ENCODE assay signal across 8 cellular contexts in the genomic region with DNA sequence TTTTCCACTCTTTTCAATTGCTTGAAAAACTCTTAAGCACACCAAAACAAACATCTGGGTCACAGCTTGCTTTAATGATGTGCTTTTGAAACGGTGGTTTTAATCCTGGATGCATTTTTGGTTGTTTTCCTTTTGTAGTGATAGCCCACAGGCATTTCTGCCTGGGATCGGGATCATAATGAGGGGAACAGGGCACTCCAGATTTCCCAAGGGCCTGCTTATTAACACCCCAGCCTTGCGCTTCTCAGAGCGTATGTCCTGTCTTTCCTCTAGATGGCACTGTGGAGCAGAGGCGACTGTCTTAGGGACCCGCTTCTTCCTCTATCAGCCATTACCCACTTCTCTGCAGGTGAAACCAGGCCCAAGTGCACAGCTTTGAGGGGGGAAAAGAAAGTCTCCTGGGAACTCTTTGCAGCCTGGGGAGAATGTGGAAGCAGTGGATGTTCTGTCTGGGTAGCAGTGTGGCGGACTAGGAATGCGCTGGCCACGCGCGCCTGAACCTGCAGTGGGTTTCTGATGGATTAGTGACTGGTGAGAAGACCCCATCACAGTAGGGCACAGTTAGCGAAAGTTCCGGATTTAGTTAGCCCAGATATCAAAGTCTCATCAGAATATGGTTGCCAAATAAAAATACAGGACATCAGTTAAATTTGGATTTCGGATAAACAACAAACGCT.
DNase-seq lines count a peak whose midpoint lies in the region; ATAC-seq and TF ChIP-seq lines count a peak whose summit lies in the region.

No MANE protein-coding gene starts in this region.

- TF ChIP-seq CTCF in endodermal cell (conservative IDR thresholded peaks at IDR 0.05): peak; percentile 92

- POLR2A ChIA-PET in activated CD4-positive, alpha-beta memory T cell treated with anti-CD3 and anti-CD28 coated beads, Interleukin-2, amount 10 ng/mL, durations not matched to agents 7 days and 5 days (lab: Charles Lee): interaction anchor here (1.2 to 1.8 kb wide), 2 partner anchors 17 to 30 kb away, joined by 5 to 6 read pairs; no protein-coding TSS in a partner anchor

- no peaks in the 10 kb centered on the region for H3K36me3 ChIP-seq in endodermal cell (ENCODE audit: control insufficient read depth, insufficient read depth, low read length)

- no peaks in the 10 kb centered on the region for H3K9me3 Mint-ChIP-seq in activated CD4-positive, alpha-beta memory T cell treated with anti-CD3 and anti-CD28 coated beads, Interleukin-2, amount 10 ng/mL, durations not matched to agents 7 days and 5 days
- no peaks in the 10 kb centered on the region for H3K9me3 Mint-ChIP-seq in endodermal cell

- DNase-seq in COLO829 (ENCODE audit: low spot score) (peak; percentile 79), NCI-H69 (lab: John Stamatoyannopoulos, UW) (peak; percentile 87), endodermal cell (peak; percentile 91), myocyte (ENCODE audit: low read depth) (peak; percentile 82)
- peak; percentile 72 for DNase-seq in activated CD4-positive, alpha-beta memory T cell treated with anti-CD3 and anti-CD28 coated beads, Interleukin-2, amount 10 ng/mL, durations not matched to agents 7 days and 5 days
- peak; percentile 8 to 64 (median 26) for DNase-seq in stimulated activated naive CD4-positive, alpha-beta T cell (lab: John Stamatoyannopoulos, UW)

- ATAC-seq in GM19372 (IDR thresholded peaks at IDR 0.05; ENCODE audit: low read depth, unreplicated experiment) (peak; percentile 84), HG03378 (IDR thresholded peaks at IDR 0.05; ENCODE audit: unreplicated experiment) (peak; percentile 82)

- H3K4me1 ChIP-seq in endodermal cell (ENCODE audit: control insufficient read depth, insufficient read depth, low read length): no peaks in the 10 kb centered on the region

- peaks cover 26% of the 10 kb centered on the region for H3K27me3 ChIP-seq in endodermal cell (ENCODE audit: control insufficient read depth, insufficient read depth, low read length, poor library complexity, severe bottlenecking)

- CTCF ChIA-PET in activated CD4-positive, alpha-beta memory T cell treated with anti-CD3 and anti-CD28 coated beads, Interleukin-2, amount 10 ng/mL, durations not matched to agents 7 days and 5 days (lab: Charles Lee): interaction anchor here (0.6 to 8.6 kb wide), 24 partner anchors 9 to 1041 kb away, joined by 3 to 161 read pairs (median 7); no protein-coding TSS in a partner anchor

- H3K4me3 Mint-ChIP-seq in activated CD4-positive, alpha-beta memory T cell treated with anti-CD3 and anti-CD28 coated beads, Interleukin-2, amount 10 ng/mL, durations not matched to agents 7 days and 5 days: no peak overlapping the region
- no peak overlapping the region for H3K4me3 Mint-ChIP-seq in endodermal cell

- H3K27me3 Mint-ChIP-seq in activated CD4-positive, alpha-beta memory T cell treated with anti-CD3 and anti-CD28 coated beads, Interleukin-2, amount 10 ng/mL, durations not matched to agents 7 days and 5 days: no peaks in the 10 kb centered on the region
- H3K27me3 Mint-ChIP-seq in endodermal cell (ENCODE audit: insufficient read depth): peaks cover 18% of the 10 kb centered on the region

- no peak overlapping the region for H3K4me3 ChIP-seq in endodermal cell (ENCODE audit: low read length)

- H3K27ac Mint-ChIP-seq in activated CD4-positive, alpha-beta memory T cell treated with anti-CD3 and anti-CD28 coated beads, Interleukin-2, amount 10 ng/mL, durations not matched to agents 7 days and 5 days: no peak overlapping the region
- peak overlapping the region; percentile 73 for H3K27ac Mint-ChIP-seq in endodermal cell

- H3K4me1 Mint-ChIP-seq in activated CD4-positive, alpha-beta memory T cell treated with anti-CD3 and anti-CD28 coated beads, Interleukin-2, amount 10 ng/mL, durations not matched to agents 7 days and 5 days: peaks cover 13% of the 10 kb centered on the region
- H3K4me1 Mint-ChIP-seq in endodermal cell: peaks cover 31% of the 10 kb centered on the region

- H3K36me3 Mint-ChIP-seq in activated CD4-positive, alpha-beta memory T cell treated with anti-CD3 and anti-CD28 coated beads, Interleukin-2, amount 10 ng/mL, durations not matched to agents 7 days and 5 days (ENCODE audit: low read depth): no peaks in the 10 kb centered on the region
- no peaks in the 10 kb centered on the region for H3K36me3 Mint-ChIP-seq in endodermal cell (ENCODE audit: low read depth)

- no peak overlapping the region for H3K27ac ChIP-seq in endodermal cell (ENCODE audit: low read depth, low read length)

- 55% methylated on average over 7 to 15 of the region's 15 CpGs for WGBS in endodermal cell (ENCODE audit: insufficient coverage in 1 of 2, insufficient read length in 1 of 2), 2 experiments

- H3K9me3 ChIP-seq in endodermal cell (ENCODE audit: control insufficient read depth, low read length): no peaks in the 10 kb centered on the region

- no peak overlapping the region for H3K9ac ChIP-seq in endodermal cell (ENCODE audit: extremely low read depth, low read length, poor library complexity, severe bottlenecking)

Comparison
In these comparisons a context has a peak if more than half of its experiments do, and no peak if none do; other contexts are left out.
1. DNase-seq: peak in every context shown above with its lines; median percentile 91 in endodermal cell; 87 in NCI-H69; 82 in myocyte; 79 in COLO829; 72 in activated CD4-positive, alpha-beta memory T cell treated with anti-CD3 and anti-CD28 coated beads, Interleukin-2, amount 10 ng/mL, durations not matched to agents 7 days and 5 days; 26 in stimulated activated naive CD4-positive, alpha-beta T cell.